In genomic region chr11:65529475-65530156, GRCh38 we compare ENCODE assay signal across 2 cellular contexts.
TF ChIP-seq lines count a peak whose summit lies in the region.

No MANE protein-coding gene starts in this region.

TF ChIP-seq in SK-N-SH, 30 proteins besides CTCF, POLR2A, EP300 and RAD21 (continued from another document):
- TF ChIP-seq USF1 (IDR thresholded peaks at IDR 0.05; ENCODE audit: borderline replicate concordance, low read depth) (no peak), ELF1 (IDR thresholded peaks at IDR 0.05) (no peak), RXRA (IDR thresholded peaks at IDR 0.05; ENCODE audit: borderline replicate concordance, low read depth) (no peak), FOSL2 (IDR thresholded peaks at IDR 0.05; ENCODE audit: borderline replicate concordance, low read depth) (no peak)

TF ChIP-seq in SK-N-SH treated with all-trans-retinoic acid at 6 μM for 48 hours, 23 proteins besides CTCF, POLR2A, EP300 and RAD21 (continued from another document):
- TF ChIP-seq CSRNP3 (CRISPR knock-in tag; IDR thresholded peaks at IDR 0.05) (no peak), ZC3H10 (CRISPR knock-in tag; IDR thresholded peaks at IDR 0.05) (no peak), PATZ1 (CRISPR knock-in tag; IDR thresholded peaks at IDR 0.05; ENCODE audit: borderline replicate concordance) (no peak), POU6F1 (CRISPR knock-in tag; IDR thresholded peaks at IDR 0.05; ENCODE audit: borderline replicate concordance, low read depth) (no peak), ZNF70 (CRISPR knock-in tag; IDR thresholded peaks at IDR 0.05) (no peak), BACH2 (CRISPR knock-in tag; IDR thresholded peaks at IDR 0.05; ENCODE audit: borderline replicate concordance) (no peak), ZFP3 (CRISPR knock-in tag; IDR thresholded peaks at IDR 0.05) (no peak)
TF ChIP-seq in SK-N-SH treated with all-trans-retinoic acid at 6 μM for 48 hours: peak in this region for 0.
